In genomic region chr16:66924527-66925321, GRCh38 we compare ENCODE assay signal across 10 cellular contexts. TPM values are rescaled to one million over a fixed set of nuclear protein-coding genes. Genes with fewer than 3 reads are reported as not detected.
A peak's percentile ranks its signal among the peaks of the same experiment; 100 is the strongest.
DNase-seq lines count a peak whose midpoint lies in the region; ATAC-seq, FAIRE-seq and TF ChIP-seq lines count a peak whose summit lies in the region.
"Had no signal": no experiment of that assay in that cellular context is flagged by ENCODE, and none has a peak within 500 bp of the region (broad histone marks: within the 10 kb centered on the region; RNA-seq: fewer than 3 reads in every experiment).

No MANE protein-coding gene starts in this region.

- peaks cover 50% of the 10 kb centered on the region for H3K4me1 Mint-ChIP-seq in brain
- peaks cover 30% of the 10 kb centered on the region for H3K4me1 Mint-ChIP-seq in stimulated activated memory B cell treated with anti-CD40 and anti-IgM and Interleukin-4, amounts not matched to agents 10 μg/mL and 1 μg/mL and 100 μg/mL, for 72 hours

- peak overlapping the region; percentile 60 for H3K4me3 ChIP-seq in kidney epithelial cell (ENCODE audit: low read depth, low read length)

- FAIRE-seq in RCC 7860 (lab: Jason Lieb, UNC), result no peak
- FAIRE-seq: A204.1 had no signal

- no peaks in the 10 kb centered on the region for H3K9me3 Mint-ChIP-seq in brain
- no peaks in the 10 kb centered on the region for H3K9me3 Mint-ChIP-seq in stimulated activated memory B cell treated with anti-CD40 and anti-IgM and Interleukin-4, amounts not matched to agents 10 μg/mL and 1 μg/mL and 100 μg/mL, for 72 hours

- H3K4me3 Mint-ChIP-seq in brain, result peak overlapping the region; percentile 60 to 81 (median 62)
- peak overlapping the region; percentile 74 for H3K4me3 Mint-ChIP-seq in stimulated activated memory B cell treated with anti-CD40 and anti-IgM and Interleukin-4, amounts not matched to agents 10 μg/mL and 1 μg/mL and 100 μg/mL, for 72 hours

- no peaks in the 10 kb centered on the region for H3K27me3 ChIP-seq in kidney epithelial cell (ENCODE audit: control insufficient read depth, insufficient read depth, low read length)

- peaks cover 7% of the 10 kb centered on the region for H3K36me3 Mint-ChIP-seq in brain
- peaks cover 11% of the 10 kb centered on the region for H3K36me3 Mint-ChIP-seq in stimulated activated memory B cell treated with anti-CD40 and anti-IgM and Interleukin-4, amounts not matched to agents 10 μg/mL and 1 μg/mL and 100 μg/mL, for 72 hours

- DNase-seq in DMS 273 (lab: John Stamatoyannopoulos, UW; ENCODE audit: unreplicated experiment) (peak; percentile 69), DMS 273 treated with DMSO at 0.1 percent for 48 hours (lab: John Stamatoyannopoulos, UW) (no peak), RCC 7860 (ENCODE audit: low spot score) (peak; percentile 36), kidney epithelial cell (ENCODE audit: low read depth) (no peak), NCI-H1092 treated with DMSO at 0.1 percent for 48 hours (lab: John Stamatoyannopoulos, UW) (no peak)

- no peaks in the 10 kb centered on the region for H3K36me3 ChIP-seq in kidney epithelial cell (ENCODE audit: control insufficient read depth, insufficient read depth, low read length)

- no peak overlapping the region for H3K27ac Mint-ChIP-seq in brain
- H3K27ac Mint-ChIP-seq in stimulated activated memory B cell treated with anti-CD40 and anti-IgM and Interleukin-4, amounts not matched to agents 10 μg/mL and 1 μg/mL and 100 μg/mL, for 72 hours, result peak overlapping the region; percentile 42

- H3K27me3 Mint-ChIP-seq in brain, result peaks cover 74% of the 10 kb centered on the region
- H3K27me3 Mint-ChIP-seq in stimulated activated memory B cell treated with anti-CD40 and anti-IgM and Interleukin-4, amounts not matched to agents 10 μg/mL and 1 μg/mL and 100 μg/mL, for 72 hours, result peaks cover 58% of the 10 kb centered on the region

- TF ChIP-seq CTCF in brain (conservative IDR thresholded peaks at IDR 0.05), result peak; percentile 19 to 34
- TF ChIP-seq CTCF in kidney epithelial cell (IDR thresholded peaks at IDR 0.05; ENCODE audit: insufficient read depth, low read length, poor library complexity, severe bottlenecking), result no peak

- peak; percentile 54 for ATAC-seq in stimulated activated memory B cell treated with anti-CD40 and anti-IgM and Interleukin-4, amounts not matched to agents 10 μg/mL and 1 μg/mL and 100 μg/mL, for 72 hours
- ATAC-seq in HG02973 (IDR thresholded peaks at IDR 0.05; ENCODE audit: unreplicated experiment), result no peak

RNA-seq across cellular contexts. Expression of gene RRAD, which starts 0.6 kb away (rescaled TPM):
- polyA plus RNA-seq in brain (ENCODE audit: insufficient read depth, low read depth, low replicate concordance), result 2.1 TPM
- total RNA-seq in kidney epithelial cell, result 32.9 and 36.8 TPM in 2 replicates

RNA-seq across cellular contexts. Expression of gene CDH16, which starts 6.0 kb away (rescaled TPM):
- not detected for polyA plus RNA-seq in brain (ENCODE audit: insufficient read depth, low read depth, low replicate concordance)
- total RNA-seq in kidney epithelial cell, result 0.33 and 5.0 TPM in 2 replicates
- total RNA-seq: temporal lobe had no signal

RNA-seq across cellular contexts. Expression of gene CIAO2B, which starts 9.5 kb away (rescaled TPM):
- polyA plus RNA-seq in brain (ENCODE audit: insufficient read depth, low read depth, low replicate concordance), result 309 TPM
- total RNA-seq in kidney epithelial cell, result 156 and 164 TPM in 2 replicates

RNA-seq across cellular contexts. Expression of gene CES2, which starts 10.6 kb away (rescaled TPM):
- polyA plus RNA-seq in brain (ENCODE audit: insufficient read depth, low read depth, low replicate concordance), result 37.5 TPM
- 44.4 and 48.0 TPM in 2 replicates for total RNA-seq in kidney epithelial cell

RNA-seq across cellular contexts. Expression of gene CES3, which starts 36.3 kb away (rescaled TPM):
- 0.93 TPM for polyA plus RNA-seq in brain (ENCODE audit: insufficient read depth, low read depth, low replicate concordance)
- 0.07 TPM in 1 of 2 replicates, not detected in the other for total RNA-seq in kidney epithelial cell

Comparison
In these comparisons a context has a peak if more than half of its experiments do, and no peak if none do; other contexts are left out.
1. DNase-seq: peak in DMS 273 (single experiment) and RCC 7860 (single experiment); none in DMS 273 treated with DMSO at 0.1 percent for 48 hours (single experiment), kidney epithelial cell (single experiment) and NCI-H1092 treated with DMSO at 0.1 percent for 48 hours (single experiment).